In genomic region chr1:962381-963350, GRCh38 we compare ENCODE assay signal across 2 cellular contexts.
A peak's percentile ranks its signal among the peaks of the same experiment; 100 is the strongest.
TF ChIP-seq lines count a peak whose summit lies in the region.

No MANE protein-coding gene starts in this region.

TF ChIP-seq in HEK293, 187 proteins besides CTCF, POLR2A, EP300 and RAD21:
- TF ChIP-seq ZNF600 (tag by site-specific recombination; IDR thresholded peaks at IDR 0.05) (0 out of 2 replicates have a peak, but pooled peaks have one; percentile 17), ZBTB6 (tag by site-specific recombination; IDR thresholded peaks at IDR 0.05) (peak; percentile 47; the same call in 1 of the 2 replicates), GLIS2 (tag by site-specific recombination; IDR thresholded peaks at IDR 0.05) (peak; percentile 54; the same call in 1 of the 2 replicates), HIC1 (tag by site-specific recombination; IDR thresholded peaks at IDR 0.05) (0 out of 2 replicates have a peak, but pooled peaks have one; percentile 32), SCRT2 (tag by site-specific recombination; IDR thresholded peaks at IDR 0.05) (peak; percentile 58), ZBTB26 (tag by site-specific recombination; optimal IDR thresholded peaks at IDR 0.05) (no peak), ZBTB44 (tag by site-specific recombination; IDR thresholded peaks at IDR 0.05) (no peak), SCRT1 (tag by site-specific recombination; IDR thresholded peaks at IDR 0.05; ENCODE audit: borderline replicate concordance) (peak; percentile 57; the same call in 1 of the 2 replicates), ZNF596 (tag by site-specific recombination; IDR thresholded peaks at IDR 0.05) (no peak), SP2 (tag by site-specific recombination; IDR thresholded peaks at IDR 0.05) (peak; percentile 24; the same call in 1 of the 2 replicates)

TF ChIP-seq in GM12878, 131 proteins besides CTCF, POLR2A, EP300 and RAD21:
- TF ChIP-seq BCLAF1 (IDR thresholded peaks at IDR 0.05) (no peak), TARDBP (IDR thresholded peaks at IDR 0.05; ENCODE audit: borderline replicate concordance) (no peak), NKRF (conservative IDR thresholded peaks at IDR 0.05) (no peak), IRF5 (IDR thresholded peaks at IDR 0.05; ENCODE audit: borderline replicate concordance) (no peak), CREB1 (IDR thresholded peaks at IDR 0.05; ENCODE audit: low read depth) (no peak), TAF1 (IDR thresholded peaks at IDR 0.05; ENCODE audit: borderline replicate concordance, low read depth, low read length) (no peak), MXI1 (IDR thresholded peaks at IDR 0.05; ENCODE audit: low read depth, low read length) (no peak), HDAC6 (IDR thresholded peaks at IDR 0.05; ENCODE audit: unreplicated experiment) (no peak), ZNF207 (IDR thresholded peaks at IDR 0.05; ENCODE audit: borderline replicate concordance) (no peak), FOXM1 (IDR thresholded peaks at IDR 0.05; ENCODE audit: low read depth, low read length) (no peak), ZNF384 (IDR thresholded peaks at IDR 0.05; ENCODE audit: borderline replicate concordance, low read depth, low read length) (no peak)
